In the genomic region with DNA sequence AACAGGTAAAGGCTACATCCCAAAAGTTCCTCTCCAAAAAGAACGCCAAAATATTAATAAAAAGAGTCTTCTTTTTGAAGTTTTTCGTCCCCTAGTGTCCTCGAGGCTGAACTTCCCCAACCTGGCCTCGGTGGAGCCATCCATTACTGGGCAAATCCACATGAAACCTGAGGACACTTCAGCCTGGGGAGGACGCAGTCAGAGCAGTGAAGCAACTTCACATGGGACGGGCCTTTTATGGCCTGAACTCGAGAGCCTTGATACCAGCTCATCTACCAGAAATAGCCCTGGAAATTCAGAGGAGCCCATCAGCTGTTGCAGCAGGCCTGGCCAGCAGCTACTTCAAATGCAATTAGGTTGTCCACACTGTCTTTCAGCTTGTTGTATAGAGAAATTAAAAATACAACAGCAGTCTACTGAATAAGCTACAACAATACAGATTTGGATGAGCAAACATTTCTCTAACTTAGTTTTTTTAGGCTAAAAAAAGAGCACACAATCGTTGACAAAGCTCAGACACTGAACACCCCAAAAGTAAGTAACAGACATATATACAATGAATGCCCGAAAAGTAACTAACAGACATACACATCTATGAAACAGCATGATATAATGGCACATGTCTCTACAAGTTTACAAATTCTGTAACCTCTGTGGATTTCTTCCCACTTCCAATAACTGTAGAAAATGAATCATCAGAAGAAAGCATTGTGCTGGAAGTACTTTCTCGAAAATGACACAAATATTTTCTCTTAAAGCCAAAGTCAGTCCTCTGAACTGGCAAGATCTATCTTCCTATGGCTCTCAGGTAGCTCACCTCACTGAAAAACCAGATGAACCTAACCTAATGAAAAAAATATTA, we compare ENCODE assay signal across 2 cellular contexts.
TF ChIP-seq lines count a peak whose summit lies in the region.

A gene with protein sequence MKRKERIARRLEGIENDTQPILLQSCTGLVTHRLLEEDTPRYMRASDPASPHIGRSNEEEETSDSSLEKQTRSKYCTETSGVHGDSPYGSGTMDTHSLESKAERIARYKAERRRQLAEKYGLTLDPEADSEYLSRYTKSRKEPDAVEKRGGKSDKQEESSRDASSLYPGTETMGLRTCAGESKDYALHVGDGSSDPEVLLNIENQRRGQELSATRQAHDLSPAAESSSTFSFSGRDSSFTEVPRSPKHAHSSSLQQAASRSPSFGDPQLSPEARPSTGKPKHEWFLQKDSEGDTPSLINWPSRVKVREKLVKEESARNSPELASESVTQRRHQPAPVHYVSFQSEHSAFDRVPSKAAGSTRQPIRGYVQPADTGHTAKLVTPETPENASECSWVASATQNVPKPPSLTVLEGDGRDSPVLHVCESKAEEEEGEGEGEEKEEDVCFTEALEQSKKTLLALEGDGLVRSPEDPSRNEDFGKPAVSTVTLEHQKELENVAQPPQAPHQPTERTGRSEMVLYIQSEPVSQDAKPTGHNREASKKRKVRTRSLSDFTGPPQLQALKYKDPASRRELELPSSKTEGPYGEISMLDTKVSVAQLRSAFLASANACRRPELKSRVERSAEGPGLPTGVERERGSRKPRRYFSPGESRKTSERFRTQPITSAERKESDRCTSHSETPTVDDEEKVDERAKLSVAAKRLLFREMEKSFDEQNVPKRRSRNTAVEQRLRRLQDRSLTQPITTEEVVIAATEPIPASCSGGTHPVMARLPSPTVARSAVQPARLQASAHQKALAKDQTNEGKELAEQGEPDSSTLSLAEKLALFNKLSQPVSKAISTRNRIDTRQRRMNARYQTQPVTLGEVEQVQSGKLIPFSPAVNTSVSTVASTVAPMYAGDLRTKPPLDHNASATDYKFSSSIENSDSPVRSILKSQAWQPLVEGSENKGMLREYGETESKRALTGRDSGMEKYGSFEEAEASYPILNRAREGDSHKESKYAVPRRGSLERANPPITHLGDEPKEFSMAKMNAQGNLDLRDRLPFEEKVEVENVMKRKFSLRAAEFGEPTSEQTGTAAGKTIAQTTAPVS (N-terminal part only) (minus strand): TSS at position 208 of the 862 bp plus-strand sequence. CDS start 79,913 bp downstream, outside the sequence.

TF ChIP-seq in GM23338, 12 proteins besides CTCF, POLR2A, EP300 and RAD21:
- TF ChIP-seq, protein P1, sequence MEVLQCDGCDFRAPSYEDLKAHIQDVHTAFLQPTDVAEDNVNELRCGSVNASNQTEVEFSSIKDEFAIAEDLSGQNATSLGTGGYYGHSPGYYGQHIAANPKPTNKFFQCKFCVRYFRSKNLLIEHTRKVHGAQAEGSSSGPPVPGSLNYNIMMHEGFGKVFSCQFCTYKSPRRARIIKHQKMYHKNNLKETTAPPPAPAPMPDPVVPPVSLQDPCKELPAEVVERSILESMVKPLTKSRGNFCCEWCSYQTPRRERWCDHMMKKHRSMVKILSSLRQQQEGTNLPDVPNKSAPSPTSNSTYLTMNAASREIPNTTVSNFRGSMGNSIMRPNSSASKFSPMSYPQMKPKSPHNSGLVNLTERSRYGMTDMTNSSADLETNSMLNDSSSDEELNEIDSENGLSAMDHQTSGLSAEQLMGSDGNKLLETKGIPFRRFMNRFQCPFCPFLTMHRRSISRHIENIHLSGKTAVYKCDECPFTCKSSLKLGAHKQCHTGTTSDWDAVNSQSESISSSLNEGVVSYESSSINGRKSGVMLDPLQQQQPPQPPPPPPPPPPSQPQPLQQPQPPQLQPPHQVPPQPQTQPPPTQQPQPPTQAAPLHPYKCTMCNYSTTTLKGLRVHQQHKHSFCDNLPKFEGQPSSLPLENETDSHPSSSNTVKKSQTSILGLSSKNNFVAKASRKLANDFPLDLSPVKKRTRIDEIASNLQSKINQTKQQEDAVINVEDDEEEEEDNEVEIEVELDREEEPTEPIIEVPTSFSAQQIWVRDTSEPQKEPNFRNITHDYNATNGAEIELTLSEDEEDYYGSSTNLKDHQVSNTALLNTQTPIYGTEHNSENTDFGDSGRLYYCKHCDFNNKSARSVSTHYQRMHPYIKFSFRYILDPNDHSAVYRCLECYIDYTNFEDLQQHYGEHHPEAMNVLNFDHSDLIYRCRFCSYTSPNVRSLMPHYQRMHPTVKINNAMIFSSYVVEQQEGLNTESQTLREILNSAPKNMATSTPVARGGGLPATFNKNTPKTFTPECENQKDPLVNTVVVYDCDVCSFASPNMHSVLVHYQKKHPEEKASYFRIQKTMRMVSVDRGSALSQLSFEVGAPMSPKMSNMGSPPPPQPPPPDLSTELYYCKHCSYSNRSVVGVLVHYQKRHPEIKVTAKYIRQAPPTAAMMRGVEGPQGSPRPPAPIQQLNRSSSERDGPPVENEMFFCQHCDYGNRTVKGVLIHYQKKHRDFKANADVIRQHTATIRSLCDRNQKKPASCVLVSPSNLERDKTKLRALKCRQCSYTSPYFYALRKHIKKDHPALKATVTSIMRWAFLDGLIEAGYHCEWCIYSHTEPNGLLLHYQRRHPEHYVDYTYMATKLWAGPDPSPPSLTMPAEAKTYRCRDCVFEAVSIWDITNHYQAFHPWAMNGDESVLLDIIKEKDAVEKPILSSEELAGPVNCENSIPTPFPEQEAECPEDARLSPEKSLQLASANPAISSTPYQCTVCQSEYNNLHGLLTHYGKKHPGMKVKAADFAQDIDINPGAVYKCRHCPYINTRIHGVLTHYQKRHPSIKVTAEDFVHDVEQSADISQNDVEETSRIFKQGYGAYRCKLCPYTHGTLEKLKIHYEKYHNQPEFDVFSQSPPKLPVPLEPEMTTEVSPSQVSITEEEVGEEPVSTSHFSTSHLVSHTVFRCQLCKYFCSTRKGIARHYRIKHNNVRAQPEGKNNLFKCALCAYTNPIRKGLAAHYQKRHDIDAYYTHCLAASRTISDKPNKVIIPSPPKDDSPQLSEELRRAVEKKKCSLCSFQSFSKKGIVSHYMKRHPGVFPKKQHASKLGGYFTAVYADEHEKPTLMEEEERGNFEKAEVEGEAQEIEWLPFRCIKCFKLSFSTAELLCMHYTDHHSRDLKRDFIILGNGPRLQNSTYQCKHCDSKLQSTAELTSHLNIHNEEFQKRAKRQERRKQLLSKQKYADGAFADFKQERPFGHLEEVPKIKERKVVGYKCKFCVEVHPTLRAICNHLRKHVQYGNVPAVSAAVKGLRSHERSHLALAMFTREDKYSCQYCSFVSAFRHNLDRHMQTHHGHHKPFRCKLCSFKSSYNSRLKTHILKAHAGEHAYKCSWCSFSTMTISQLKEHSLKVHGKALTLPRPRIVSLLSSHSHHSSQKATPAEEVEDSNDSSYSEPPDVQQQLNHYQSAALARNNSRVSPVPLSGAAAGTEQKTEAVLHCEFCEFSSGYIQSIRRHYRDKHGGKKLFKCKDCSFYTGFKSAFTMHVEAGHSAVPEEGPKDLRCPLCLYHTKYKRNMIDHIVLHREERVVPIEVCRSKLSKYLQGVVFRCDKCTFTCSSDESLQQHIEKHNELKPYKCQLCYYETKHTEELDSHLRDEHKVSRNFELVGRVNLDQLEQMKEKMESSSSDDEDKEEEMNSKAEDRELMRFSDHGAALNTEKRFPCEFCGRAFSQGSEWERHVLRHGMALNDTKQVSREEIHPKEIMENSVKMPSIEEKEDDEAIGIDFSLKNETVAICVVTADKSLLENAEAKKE (CRISPR knock-in tag; IDR thresholded peaks at IDR 0.05): 0 out of 2 replicates have a peak, but pooled peaks have one; percentile 25
- TF ChIP-seq STAT1 (IDR thresholded peaks at IDR 0.05; ENCODE audit: unreplicated experiment): no peak

TF ChIP-seq in SK-N-SH, 30 proteins besides CTCF, POLR2A, EP300 and RAD21 (continued from another document):
- TF ChIP-seq, protein P2, sequence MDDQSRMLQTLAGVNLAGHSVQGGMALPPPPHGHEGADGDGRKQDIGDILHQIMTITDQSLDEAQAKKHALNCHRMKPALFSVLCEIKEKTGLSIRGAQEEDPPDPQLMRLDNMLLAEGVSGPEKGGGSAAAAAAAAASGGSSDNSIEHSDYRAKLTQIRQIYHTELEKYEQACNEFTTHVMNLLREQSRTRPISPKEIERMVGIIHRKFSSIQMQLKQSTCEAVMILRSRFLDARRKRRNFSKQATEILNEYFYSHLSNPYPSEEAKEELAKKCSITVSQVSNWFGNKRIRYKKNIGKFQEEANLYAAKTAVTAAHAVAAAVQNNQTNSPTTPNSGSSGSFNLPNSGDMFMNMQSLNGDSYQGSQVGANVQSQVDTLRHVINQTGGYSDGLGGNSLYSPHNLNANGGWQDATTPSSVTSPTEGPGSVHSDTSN (IDR thresholded peaks at IDR 0.05): peak; percentile 10; the same call in 1 of the 2 replicates
- TF ChIP-seq, protein P3, sequence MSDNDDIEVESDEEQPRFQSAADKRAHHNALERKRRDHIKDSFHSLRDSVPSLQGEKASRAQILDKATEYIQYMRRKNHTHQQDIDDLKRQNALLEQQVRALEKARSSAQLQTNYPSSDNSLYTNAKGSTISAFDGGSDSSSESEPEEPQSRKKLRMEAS (IDR thresholded peaks at IDR 0.05; ENCODE audit: low read depth): peak; percentile 12
- TF ChIP-seq NRF1 (IDR thresholded peaks at IDR 0.05; ENCODE audit: low read depth, low read length): no peak
- peak; percentile 14; the same call in 1 of the 2 replicates for TF ChIP-seq TCF12 (IDR thresholded peaks at IDR 0.05)
- 0 out of 2 replicates have a peak, but pooled peaks have one; percentile 25 for TF ChIP-seq JUND (IDR thresholded peaks at IDR 0.05)
TF ChIP-seq in SK-N-SH: peak in this region for 6.
